Comparison of ENCODE assay signal across 21 cellular contexts in the genomic region with DNA sequence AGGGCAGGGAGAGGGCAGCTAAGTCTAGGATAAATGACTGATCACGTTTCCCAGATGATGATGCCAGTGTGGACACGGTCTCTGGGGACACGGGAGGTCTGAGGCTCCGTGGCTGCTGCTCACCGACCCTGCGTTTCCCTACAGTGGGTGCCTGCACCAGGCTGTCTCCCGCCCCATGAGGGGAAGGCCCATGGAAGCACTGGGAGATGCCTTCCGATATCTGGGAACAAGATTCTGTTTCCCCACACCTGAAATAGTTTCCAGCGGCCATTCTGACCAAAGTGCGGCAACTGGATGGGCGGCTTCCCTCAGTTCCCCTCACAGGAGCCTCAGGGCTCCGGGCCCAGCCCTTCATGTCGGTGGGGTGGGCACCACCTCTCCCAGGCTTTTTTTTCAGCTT.
"Had no signal": no experiment of that assay in that cellular context is flagged by ENCODE, and none has a peak within 500 bp of the region (broad histone marks: within the 10 kb centered on the region; RNA-seq: fewer than 3 reads in every experiment).

No MANE protein-coding gene starts in this region.

- H3K4me1 Mint-ChIP-seq: activated CD4-positive, alpha-beta memory T cell treated with anti-CD3 and anti-CD28 coated beads, Interleukin-2, amount 10 ng/mL, durations not matched to agents 7 days and 5 days; activated naive CD8-positive, alpha-beta T cell treated with anti-CD3 and anti-CD28 coated beads, Interleukin-2, amount 10 ng/mL, durations not matched to agents 7 days and 5 days; stimulated activated naive CD8-positive, alpha-beta T cell treated with anti-CD3 and anti-CD28 coated beads, Interleukin-15, amount 100 ng/mL, for 72 hours had no signal

- H3K27ac Mint-ChIP-seq: activated CD4-positive, alpha-beta memory T cell treated with anti-CD3 and anti-CD28 coated beads, Interleukin-2, amount 10 ng/mL, durations not matched to agents 7 days and 5 days; activated naive CD8-positive, alpha-beta T cell treated with anti-CD3 and anti-CD28 coated beads, Interleukin-2, amount 10 ng/mL, durations not matched to agents 7 days and 5 days; activated T-cell treated with anti-CD3 and anti-CD28 coated beads, Interleukin-2, amount 50 U/mL, for 24 hours; activated T-helper 2 cell treated with anti-CD3 and anti-CD28 coated beads, Interferon-gamma antibody, Interleukin-2, Interleukin-4, amounts not matched to agents 10 μg/mL and 5 μg/mL and 100 μg/mL, durations not matched to agents 14 hours and 24 hours and 36 hours; effector memory CD8-positive, alpha-beta T cell; nephron progenitor cell; progenitor cell of endocrine pancreas; stimulated activated naive CD8-positive, alpha-beta T cell treated with anti-CD3 and anti-CD28 coated beads, Interleukin-15, amount 100 ng/mL, for 72 hours; T-helper 2 cell treated with Interferon-gamma antibody and Interleukin-4, amounts not matched to agents 5 μg/mL and 100 μg/mL, for 36 hours had no signal

- H3K27me3 ChIP-seq: cardiac muscle cell, upper lobe of left lung had no signal

- H3K36me3 ChIP-seq: cardiac muscle cell, suprapubic skin, upper lobe of left lung had no signal

- H3K27ac ChIP-seq: cardiac muscle cell, suprapubic skin, upper lobe of left lung had no signal

- DNase-seq: activated CD4-positive, alpha-beta memory T cell treated with anti-CD3 and anti-CD28 coated beads, Interleukin-2, amount 10 ng/mL, durations not matched to agents 7 days and 5 days; activated CD4-positive, alpha-beta T cell treated with anti-CD3 and anti-CD28 coated beads for 48 hours; activated CD4-positive, CD25-positive, alpha-beta regulatory T cell; activated naive CD4-positive, alpha-beta T cell treated with Interleukin-2 at 50 U/mL for 16 hours; activated naive CD8-positive, alpha-beta T cell treated with anti-CD3 and anti-CD28 coated beads, Interleukin-2, amount 10 ng/mL, durations not matched to agents 7 days and 5 days; activated T-cell treated with anti-CD3 and anti-CD28 coated beads, Interleukin-2, amount 50 U/mL, for 24 hours; amygdala; effector memory CD8-positive, alpha-beta T cell; foreskin fibroblast; mammary epithelial cell; midbrain; nephron progenitor cell; small intestine; stimulated activated CD4-positive, alpha-beta T cell treated with anti-CD3 and anti-CD28 coated beads, Interleukin-4, amount 100 ng/mL, for 1 hour; stimulated activated naive CD8-positive, alpha-beta T cell treated with anti-CD3 and anti-CD28 coated beads, Interleukin-15, amount 100 ng/mL, for 72 hours; upper lobe of left lung had no signal

- H3K4me1 ChIP-seq: suprapubic skin, upper lobe of left lung had no signal

- H3K4me3 ChIP-seq: cardiac muscle cell, suprapubic skin, upper lobe of left lung had no signal

- H3K9me3 Mint-ChIP-seq: activated CD4-positive, alpha-beta memory T cell treated with anti-CD3 and anti-CD28 coated beads, Interleukin-2, amount 10 ng/mL, durations not matched to agents 7 days and 5 days; activated T-helper 2 cell treated with anti-CD3 and anti-CD28 coated beads, Interferon-gamma antibody, Interleukin-2, Interleukin-4, amounts not matched to agents 10 μg/mL and 5 μg/mL and 100 μg/mL, durations not matched to agents 14 hours and 24 hours and 36 hours; effector memory CD8-positive, alpha-beta T cell; T-helper 2 cell treated with Interferon-gamma antibody and Interleukin-4, amounts not matched to agents 5 μg/mL and 100 μg/mL, for 36 hours had no signal

- ATAC-seq: effector memory CD8-positive, alpha-beta T cell; stimulated activated naive CD8-positive, alpha-beta T cell treated with anti-CD3 and anti-CD28 coated beads, Interleukin-15, amount 100 ng/mL, for 72 hours had no signal

- H3K36me3 Mint-ChIP-seq: activated naive CD8-positive, alpha-beta T cell treated with anti-CD3 and anti-CD28 coated beads, Interleukin-2, amount 10 ng/mL, durations not matched to agents 7 days and 5 days had no signal

- H3K4me3 Mint-ChIP-seq: activated CD4-positive, alpha-beta memory T cell treated with anti-CD3 and anti-CD28 coated beads, Interleukin-2, amount 10 ng/mL, durations not matched to agents 7 days and 5 days; activated naive CD8-positive, alpha-beta T cell treated with anti-CD3 and anti-CD28 coated beads, Interleukin-2, amount 10 ng/mL, durations not matched to agents 7 days and 5 days; activated T-cell treated with anti-CD3 and anti-CD28 coated beads, Interleukin-2, amount 50 U/mL, for 24 hours; effector memory CD8-positive, alpha-beta T cell; nephron progenitor cell; stimulated activated naive CD8-positive, alpha-beta T cell treated with anti-CD3 and anti-CD28 coated beads, Interleukin-15, amount 100 ng/mL, for 72 hours; T-helper 2 cell treated with Interferon-gamma antibody and Interleukin-4, amounts not matched to agents 5 μg/mL and 100 μg/mL, for 36 hours had no signal

- H3K27me3 Mint-ChIP-seq: activated CD4-positive, alpha-beta memory T cell treated with anti-CD3 and anti-CD28 coated beads, Interleukin-2, amount 10 ng/mL, durations not matched to agents 7 days and 5 days; activated naive CD8-positive, alpha-beta T cell treated with anti-CD3 and anti-CD28 coated beads, Interleukin-2, amount 10 ng/mL, durations not matched to agents 7 days and 5 days; activated T-cell treated with anti-CD3 and anti-CD28 coated beads, Interleukin-2, amount 50 U/mL, for 24 hours; progenitor cell of endocrine pancreas; stimulated activated naive CD8-positive, alpha-beta T cell treated with anti-CD3 and anti-CD28 coated beads, Interleukin-15, amount 100 ng/mL, for 72 hours had no signal

- H3K9me3 ChIP-seq: suprapubic skin, upper lobe of left lung had no signal
